ENCODE assay signal across 5 cellular contexts in the genomic region with DNA sequence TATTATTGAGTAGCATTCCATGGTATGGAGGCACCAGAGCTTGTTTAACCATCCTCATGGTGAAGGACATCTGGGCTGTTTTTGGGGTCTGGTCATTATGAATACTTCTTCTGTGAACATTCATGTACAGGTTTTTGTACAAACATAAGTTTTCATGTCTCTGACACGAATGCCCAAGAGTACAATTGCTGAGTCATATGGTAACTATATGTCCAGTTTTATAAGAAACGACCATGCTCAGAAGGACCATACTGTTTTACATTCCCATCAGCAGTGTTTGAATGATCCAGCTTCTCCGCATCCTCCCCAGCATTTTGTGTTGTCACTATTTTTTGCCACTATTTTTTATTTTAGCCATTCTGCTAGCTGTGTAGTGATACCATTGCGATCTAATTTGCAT.
"Had no signal": no experiment of that assay in that cellular context is flagged by ENCODE, and none has a peak within 500 bp of the region (broad histone marks: within the 10 kb centered on the region; RNA-seq: fewer than 3 reads in every experiment).

No MANE protein-coding gene starts in this region.

- H2AFZ ChIP-seq: GM23338 had no signal

- H3K27me3 Mint-ChIP-seq: IgD-negative memory B cell had no signal

- H3K4me3 ChIP-seq: GM23338 had no signal

- H3K4me3 Mint-ChIP-seq: GM23338, H9, IgD-negative memory B cell had no signal

- ATAC-seq: GM23338 had no signal

- H3K4me1 Mint-ChIP-seq: GM23338, H9, IgD-negative memory B cell had no signal

- H3K4me2 ChIP-seq: GM23338 had no signal

- H3K27ac Mint-ChIP-seq: GM23338, H9, IgD-negative memory B cell had no signal

- DNase-seq: H9, HCEC 1CT, KG1 had no signal
